ENCODE assay signal across 9 cellular contexts in the genomic region with DNA sequence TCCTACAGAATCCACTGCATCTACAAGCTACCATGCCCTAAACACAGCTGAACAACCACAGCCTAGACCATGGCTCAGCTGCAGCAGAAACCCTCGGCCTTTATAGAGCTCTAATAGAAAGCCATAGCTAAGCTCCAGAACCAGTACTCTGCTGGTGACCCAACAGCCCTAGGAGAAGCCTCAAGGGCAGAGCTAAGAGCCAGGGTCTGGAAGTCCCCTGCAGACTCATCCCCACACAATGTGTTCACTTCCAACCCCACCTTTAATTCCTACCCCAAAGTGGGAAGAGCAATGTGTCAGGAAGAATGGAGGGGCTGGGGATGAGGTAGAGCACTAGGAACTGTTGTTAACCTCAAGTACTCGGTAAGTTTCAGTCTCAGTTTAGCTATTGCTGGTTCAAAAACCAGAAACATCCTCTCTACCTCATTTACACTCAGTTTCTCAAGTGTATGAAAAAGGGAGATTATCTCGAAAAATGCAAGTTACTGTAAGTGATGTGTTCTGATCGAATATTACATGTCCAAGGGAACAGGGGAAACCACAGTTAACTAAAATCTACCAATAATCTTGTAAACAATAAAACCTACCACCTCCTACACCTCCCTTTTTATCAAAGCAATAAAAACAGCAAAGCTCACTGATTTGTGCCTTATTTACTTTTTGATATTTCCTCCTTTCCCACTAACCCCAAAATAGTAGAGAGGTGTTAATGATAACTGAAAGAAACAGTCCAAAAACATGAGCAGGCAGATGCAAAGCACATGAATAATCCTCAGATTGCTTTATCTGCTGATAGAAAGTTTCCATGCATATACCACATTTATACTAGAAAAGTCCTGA. TPM values are rescaled to one million over a fixed set of nuclear protein-coding genes. Genes with fewer than 3 reads are reported as not detected.
DNase-seq lines count a peak whose midpoint lies in the region; ATAC-seq and TF ChIP-seq lines count a peak whose summit lies in the region.
"Had no signal": no experiment of that assay in that cellular context is flagged by ENCODE, and none has a peak within 500 bp of the region (broad histone marks: within the 10 kb centered on the region; RNA-seq: fewer than 3 reads in every experiment).

No MANE protein-coding gene starts in this region.

- no peaks in the 10 kb centered on the region for H3K9me3 Mint-ChIP-seq in CD8-positive, alpha-beta memory T cell
- no peaks in the 10 kb centered on the region for H3K9me3 Mint-ChIP-seq in T-helper 1 cell treated with Interleukin-12 subunit alpha and Interleukin-12 subunit beta and Interleukin-4 antibody, amounts not matched to agents 30 μg/mL and 1 μg/mL, for 36 hours

- no peak overlapping the region for H3K4me3 ChIP-seq in CD8-positive, alpha-beta memory T cell (ENCODE audit: low read length)
- no peak overlapping the region for H3K4me3 ChIP-seq in testis

- TF ChIP-seq POLR2A in testis (IDR thresholded peaks at IDR 0.05): no peak

- peaks cover 27 to 55% (median 45%) of the 10 kb centered on the region in 3 donors for H3K4me1 Mint-ChIP-seq in CD8-positive, alpha-beta memory T cell
- H3K4me1 Mint-ChIP-seq in T-helper 1 cell treated with Interleukin-12 subunit alpha and Interleukin-12 subunit beta and Interleukin-4 antibody, amounts not matched to agents 30 μg/mL and 1 μg/mL, for 36 hours (ENCODE audit: low read depth): peaks cover 47% of the 10 kb centered on the region

- peak overlapping the region; percentile 52 to 93 (median 78) for H3K27ac Mint-ChIP-seq in CD8-positive, alpha-beta memory T cell
- H3K27ac Mint-ChIP-seq in T-helper 1 cell treated with Interleukin-12 subunit alpha and Interleukin-12 subunit beta and Interleukin-4 antibody, amounts not matched to agents 30 μg/mL and 1 μg/mL, for 36 hours: peak overlapping the region; percentile 90

- no peak for DNase-seq in CD8-positive, alpha-beta memory T cell
- no peak for DNase-seq in testis
- no peak for DNase-seq in NCI-H510A (lab: John Stamatoyannopoulos, UW)
- DNase-seq in HPDE6-E6E7 (ENCODE audit: extremely low spot score): no peak
- DNase-seq in NOMO-1 treated with dmso at 0.1 percent for 144 hours (lab: John Stamatoyannopoulos, UW; ENCODE audit: unreplicated experiment): no peak

- no peaks in the 10 kb centered on the region for H3K9me3 ChIP-seq in CD8-positive, alpha-beta memory T cell (ENCODE audit: low read length)
- no peaks in the 10 kb centered on the region for H3K9me3 ChIP-seq in testis

- H3K27me3 Mint-ChIP-seq in CD8-positive, alpha-beta memory T cell: no peaks in the 10 kb centered on the region
- H3K27me3 Mint-ChIP-seq in T-helper 1 cell treated with Interleukin-12 subunit alpha and Interleukin-12 subunit beta and Interleukin-4 antibody, amounts not matched to agents 30 μg/mL and 1 μg/mL, for 36 hours (ENCODE audit: low read depth): no peaks in the 10 kb centered on the region

- H3K36me3 Mint-ChIP-seq in CD8-positive, alpha-beta memory T cell: peaks cover 13 to 75% (median 16%) of the 10 kb centered on the region in 3 donors
- peaks cover 44% of the 10 kb centered on the region for H3K36me3 Mint-ChIP-seq in T-helper 1 cell treated with Interleukin-12 subunit alpha and Interleukin-12 subunit beta and Interleukin-4 antibody, amounts not matched to agents 30 μg/mL and 1 μg/mL, for 36 hours (ENCODE audit: low read depth)

- H3K4me3 Mint-ChIP-seq in CD8-positive, alpha-beta memory T cell: peak overlapping the region in 5 of 7 donors; percentile 11 to 54 (median 45)
- H3K4me3 Mint-ChIP-seq in T-helper 1 cell treated with Interleukin-12 subunit alpha and Interleukin-12 subunit beta and Interleukin-4 antibody, amounts not matched to agents 30 μg/mL and 1 μg/mL, for 36 hours: peak overlapping the region; percentile 55

- no peaks in the 10 kb centered on the region for H3K27me3 ChIP-seq in CD8-positive, alpha-beta memory T cell (ENCODE audit: insufficient read depth, low read length, poor library complexity, severe bottlenecking)
- H3K27me3 ChIP-seq in testis: no peaks in the 10 kb centered on the region

- no peak overlapping the region for H3K27ac ChIP-seq in CD8-positive, alpha-beta memory T cell (ENCODE audit: low read depth, low read length)
- no peak overlapping the region for H3K27ac ChIP-seq in testis
- H3K27ac ChIP-seq: C4-2B had no signal

- H3K36me3 ChIP-seq in CD8-positive, alpha-beta memory T cell (ENCODE audit: insufficient read depth, low read length): peaks cover 25% of the 10 kb centered on the region
- H3K36me3 ChIP-seq in testis (ENCODE audit: low read depth, missing control alignments): no peaks in the 10 kb centered on the region

- peaks cover 8% of the 10 kb centered on the region for H3K4me1 ChIP-seq in CD8-positive, alpha-beta memory T cell (ENCODE audit: insufficient read depth, low read length)
- no peaks in the 10 kb centered on the region for H3K4me1 ChIP-seq in testis

- TF ChIP-seq CTCF in testis (IDR thresholded peaks at IDR 0.05): no peak

- intact Hi-C loops in testis (cut with DNase I; ENCODE audit: low total_unique reads): no loop called here

- POLR2A ChIA-PET in CD8-positive, alpha-beta memory T cell (lab: Charles Lee): no interaction called here

- CTCF ChIA-PET in CD8-positive, alpha-beta memory T cell (lab: Charles Lee): interaction anchor here (2.0 kb wide), 1 partner anchor 17 kb away, joined by 8 read pairs; no protein-coding TSS in a partner anchor

- ATAC-seq in GM19043 (IDR thresholded peaks at IDR 0.05; ENCODE audit: low read depth, unreplicated experiment): peak; percentile 85
- peak; percentile 95 for ATAC-seq in HG02852 (IDR thresholded peaks at IDR 0.05; ENCODE audit: unreplicated experiment)

- WGBS in testis, 2 donors: 86 to 93% methylated on average over 4 of the region's 4 CpGs

RNA-seq across cellular contexts. Expression of gene THADA, which starts 36.2 kb away (rescaled TPM):
- total RNA-seq in CD8-positive, alpha-beta memory T cell: 10 to 100 TPM; 45.8 to 48.7 TPM
- polyA plus RNA-seq in CD8-positive, alpha-beta memory T cell: 12.2 TPM
- 10 to 100 TPM; 39.5 to 43.9 TPM for total RNA-seq in testis
- polyA plus RNA-seq in testis (ENCODE audit: insufficient read depth, low read depth, low replicate concordance): 29.5 TPM
